17 cellular contexts compared by ENCODE assay signal in the genomic region with DNA sequence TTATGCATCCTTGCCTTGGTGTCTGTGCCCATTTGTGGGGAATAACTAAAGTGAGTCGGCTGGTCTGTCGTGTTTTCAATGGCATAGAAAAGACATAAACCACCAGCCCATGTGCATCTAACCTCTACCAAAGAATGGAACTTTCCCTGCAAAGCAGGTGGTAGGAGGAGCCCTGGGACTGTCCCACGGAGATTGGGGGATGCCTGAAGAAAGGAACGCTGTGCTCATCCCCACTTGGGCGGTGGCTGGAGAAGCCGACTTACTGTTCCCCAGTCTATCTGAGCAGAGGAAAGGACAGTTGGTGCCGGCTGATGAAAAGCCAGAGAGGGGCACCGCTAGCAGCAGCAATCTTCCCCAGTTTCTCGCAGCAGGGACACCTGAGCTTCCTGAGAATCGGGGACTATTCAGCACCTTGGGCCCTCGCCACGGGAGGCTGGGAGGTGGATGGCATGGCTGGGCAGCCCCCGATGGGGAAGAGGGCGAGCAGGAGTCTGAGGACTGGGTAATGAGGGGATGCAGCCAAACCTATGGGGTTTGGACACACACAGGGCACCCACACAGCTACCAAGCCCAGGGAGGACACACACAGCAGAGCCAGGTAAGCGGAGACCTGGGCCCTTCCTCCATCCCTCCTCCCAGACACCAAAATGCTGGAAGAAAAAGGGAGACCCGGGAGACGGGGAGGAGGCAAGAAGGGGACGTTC. TPM values are rescaled to one million over a fixed set of nuclear protein-coding genes. Genes with fewer than 3 reads are reported as not detected.
DNase-seq lines count a peak whose midpoint lies in the region; ATAC-seq, FAIRE-seq and TF ChIP-seq lines count a peak whose summit lies in the region.
"Had no signal": no experiment of that assay in that cellular context is flagged by ENCODE, and none has a peak within 500 bp of the region (broad histone marks: within the 10 kb centered on the region; RNA-seq: fewer than 3 reads in every experiment).

No MANE protein-coding gene starts in this region.

- H3K4me2 ChIP-seq in GM23338 (no peak overlapping the region), K562 (ENCODE audit: insufficient read depth, low read length) (no peak overlapping the region), mesendoderm (ENCODE audit: low read length) (no peak overlapping the region)

- ATAC-seq in GM23338 (peak; percentile 76), K562 (peak; percentile 60), left lobe of liver (no peak)
- ATAC-seq: CD8-positive, alpha-beta T cell had no signal

- no peaks in the 10 kb centered on the region for H3K9me1 ChIP-seq in K562 (ENCODE audit: control insufficient read depth, insufficient read depth, low read length)

- no peak overlapping the region for H2BK15ac ChIP-seq in mesendoderm (replicated peaks; ENCODE audit: low read depth)

- H2AFZ ChIP-seq in GM23338 (peak overlapping the region; percentile 66; the same call in 1 of the 2 replicates), K562 (ENCODE audit: low read depth, low read length) (peak overlapping the region; percentile 70; the same call in 1 of the 2 replicates)

- H3K56ac ChIP-seq in mesendoderm (ENCODE audit: low read length), result no peak overlapping the region

- 0 out of 2 replicates have a peak, but pooled peaks cover 6% of the 10 kb centered on the region for H3K9me2 ChIP-seq in GM23338 (ENCODE audit: insufficient read depth)

- H3K27ac Mint-ChIP-seq in GM23338 (no peak overlapping the region), osteocyte (ENCODE audit: unreplicated experiment) (no peak overlapping the region)
- H3K27ac Mint-ChIP-seq: CD14-positive monocyte; CD8-positive, alpha-beta T cell; IgD-negative memory B cell had no signal

- BruUV-seq in K562 (replicated peaks; lab: Mats Ljungman, UMichigan), result no TSS peak

- H3K9me3 Mint-ChIP-seq in GM23338 (peaks cover 22% of the 10 kb centered on the region), osteocyte (ENCODE audit: unreplicated experiment) (no peaks in the 10 kb centered on the region)

- H3K4me3 Mint-ChIP-seq in GM23338 (no peak overlapping the region), osteocyte (ENCODE audit: unreplicated experiment) (no peak overlapping the region)
- H3K4me3 Mint-ChIP-seq: CD8-positive, alpha-beta T cell; IgD-negative memory B cell had no signal

- H3K9ac ChIP-seq in K562 (ENCODE audit: insufficient read depth in 1 of 2, low read depth in 2 of 2, low read length in 2 of 2) (peak overlapping the region in 1 of 2 experiments; percentile 61; a peak in 1 of 4 replicates), mesendoderm (ENCODE audit: low read length) (no peak overlapping the region)

- intact Hi-C loops in K562 (cut with micrococcal nuclease), result no loop called here

- CTCF ChIA-PET in K562 (lab: Yijun Ruan, JAX; ENCODE audit: low intra/inter-chr PET ratio), result no interaction called here

- FAIRE-seq in K562 (lab: Jason Lieb, UNC), result no peak
- FAIRE-seq: A204.1, D721Med, H54 had no signal

- in situ Hi-C loops in K562 (cut with MboI), result loop anchor here (10.0 kb wide), 1 partner anchor 145 kb away; no protein-coding TSS in a partner anchor

- H3K27me3 ChIP-seq in GM23338 (ENCODE audit: insufficient read depth), result no peaks in the 10 kb centered on the region
- no peaks in the 10 kb centered on the region for H3K27me3 ChIP-seq in K562 (ENCODE audit: control insufficient read depth in 2 of 2, insufficient read depth in 2 of 2, low read length in 2 of 2)
- no peaks in the 10 kb centered on the region for H3K27me3 ChIP-seq in mesendoderm (ENCODE audit: insufficient read depth, low read length, poor library complexity)

- H2AK5ac ChIP-seq in mesendoderm (ENCODE audit: low read length), result no peak overlapping the region

- no peaks in the 10 kb centered on the region for H3K79me1 ChIP-seq in mesendoderm (ENCODE audit: low read length)

- no peak overlapping the region for H4K8ac ChIP-seq in mesendoderm (ENCODE audit: low read depth, low read length)

- H3K9me3 ChIP-seq in K562 (replicated peaks; ENCODE audit: control insufficient read depth, insufficient read depth, low read depth, low read length), result peaks cover 15% of the 10 kb centered on the region
- H3K9me3 ChIP-seq: BE2C had no signal

- 43% methylated on average over 12 of the region's 18 CpGs for WGBS in K562 (ENCODE audit: insufficient coverage, low coverage, missing lambda C conversion rate)
- no CpG with 5 or more reads among the region's 18 CpGs for WGBS in mesendoderm (ENCODE audit: extremely low coverage, insufficient coverage, low lambda C conversion rate)

- H3K23ac ChIP-seq in mesendoderm (ENCODE audit: low read length), result no peak overlapping the region

- H2BK120ac ChIP-seq in mesendoderm (ENCODE audit: low read depth, low read length), result no peak overlapping the region

- no peak for TF ChIP-seq CTCF in GM23338 (conservative IDR thresholded peaks at IDR 0.05; ENCODE audit: low read depth in 2 of 2)
- no peak for TF ChIP-seq CTCF in K562 (IDR thresholded peaks at IDR 0.05 in 2 of 3, conservative IDR thresholded peaks at IDR 0.05 in 1 of 3; ENCODE audit: insufficient read depth in 2 of 3, low read depth in 1 of 3, low read length in 3 of 3)
- no peak for TF ChIP-seq CTCF in osteocyte (IDR thresholded peaks at IDR 0.05)

- H4K20me1 ChIP-seq in GM23338 (replicated peaks; ENCODE audit: insufficient read depth) (no peaks in the 10 kb centered on the region), K562 (replicated peaks; ENCODE audit: control insufficient read depth, insufficient read depth, low read length) (no peaks in the 10 kb centered on the region)

- H3K4me1 Mint-ChIP-seq in GM23338 (peaks cover 8% of the 10 kb centered on the region; the same call in 2 of the 3 replicates), osteocyte (ENCODE audit: unreplicated experiment) (no peaks in the 10 kb centered on the region)
- H3K4me1 Mint-ChIP-seq: CD14-positive monocyte had no signal

- H3F3A ChIP-seq in GM23338 (replicated peaks; ENCODE audit: low read depth), result no peaks in the 10 kb centered on the region

- DNase-seq in GM23338 (ENCODE audit: low spot score), result peak; percentile 11
- DNase-seq in K562 (ENCODE audit: extremely low read depth in 1 of 4, low spot score in 3 of 4), result no peak
- DNase-seq in osteocyte (ENCODE audit: extremely low spot score, unreplicated experiment), result peak; percentile 78
- no peak for DNase-seq in left lobe of liver (ENCODE audit: low spot score)
- DNase-seq in mesendoderm, result no peak
- no peak for DNase-seq in NCI-H2171 treated with DMSO at 0.1 percent for 48 hours (lab: John Stamatoyannopoulos, UW)
- DNase-seq in medulla oblongata (ENCODE audit: extremely low spot score), result no peak
- DNase-seq: BE2C; CD8-positive, alpha-beta T cell; COR-L47; DND-41; GDM1 had no signal

- POLR2A ChIA-PET in K562 (lab: Yijun Ruan, JAX), result no interaction called here

- H3K27me3 Mint-ChIP-seq in GM23338 (ENCODE audit: insufficient read depth, low read depth, poor library complexity), result peaks cover 6% of the 10 kb centered on the region
- peaks cover 24% of the 10 kb centered on the region for H3K27me3 Mint-ChIP-seq in osteocyte (ENCODE audit: unreplicated experiment)
- H3K27me3 Mint-ChIP-seq: IgD-negative memory B cell had no signal

- TF ChIP-seq RAD21 in K562 (CRISPR knock-in tag; conservative IDR thresholded peaks at IDR 0.05 in 1 of 2, IDR thresholded peaks at IDR 0.05 in 1 of 2), result no peak

- no peak overlapping the region for H3K4ac ChIP-seq in mesendoderm (ENCODE audit: low read depth, low read length)

- H4K5ac ChIP-seq in mesendoderm (ENCODE audit: low read length), result no peak overlapping the region

- H3K4me3 ChIP-seq in GM23338 (no peak overlapping the region), K562 (no peak overlapping the region), mesendoderm (ENCODE audit: low read length) (no peak overlapping the region)

- no peaks in the 10 kb centered on the region for H3K36me3 Mint-ChIP-seq in GM23338 (ENCODE audit: low read depth)
- no peaks in the 10 kb centered on the region for H3K36me3 Mint-ChIP-seq in osteocyte (ENCODE audit: unreplicated experiment)
- H3K36me3 Mint-ChIP-seq: CD14-positive monocyte; CD8-positive, alpha-beta T cell; IgD-negative memory B cell had no signal

- no peak overlapping the region for H3K18ac ChIP-seq in mesendoderm (ENCODE audit: low read length)

- H3K4me1 ChIP-seq in GM23338 (ENCODE audit: insufficient read depth) (no peaks in the 10 kb centered on the region), K562 (replicated peaks in 1 of 2; ENCODE audit: control insufficient read depth in 2 of 2, insufficient read depth in 2 of 2, low read length in 2 of 2) (peaks cover 7 to 10% of the 10 kb centered on the region in 2 experiments), mesendoderm (ENCODE audit: control insufficient read depth, low read depth, low read length) (no peaks in the 10 kb centered on the region)
- H3K4me1 ChIP-seq: BE2C had no signal

- no peak for TF ChIP-seq POLR2A in K562 (conservative IDR thresholded peaks at IDR 0.05)

- H2BK5ac ChIP-seq in mesendoderm (ENCODE audit: low read length), result no peak overlapping the region

- no peak for TF ChIP-seq EP300 in K562 (IDR thresholded peaks at IDR 0.05; ENCODE audit: low read length)

- H3K79me2 ChIP-seq in GM23338 (replicated peaks; ENCODE audit: insufficient read depth) (no peaks in the 10 kb centered on the region), K562 (ENCODE audit: control insufficient read depth, insufficient read depth, low read length) (no peaks in the 10 kb centered on the region), mesendoderm (ENCODE audit: control insufficient read depth, insufficient read depth, low read length) (no peaks in the 10 kb centered on the region)

- H3K27ac ChIP-seq in GM23338 (ENCODE audit: low read depth), result no peak overlapping the region
- no peak overlapping the region for H3K27ac ChIP-seq in K562 (ENCODE audit: extremely low read depth, low read depth, low read length)
- no peak overlapping the region for H3K27ac ChIP-seq in mesendoderm (ENCODE audit: low read depth, low read length)

- H3K36me3 ChIP-seq in GM23338 (ENCODE audit: insufficient read depth), result no peaks in the 10 kb centered on the region
- no peaks in the 10 kb centered on the region for H3K36me3 ChIP-seq in K562 (ENCODE audit: control insufficient read depth, insufficient read depth, low read length)
- H3K36me3 ChIP-seq in mesendoderm (ENCODE audit: control insufficient read depth, insufficient read depth, low read length), result no peaks in the 10 kb centered on the region
- H3K36me3 ChIP-seq: BE2C had no signal

RNA-seq across cellular contexts. Expression of gene AGAP1, which starts 53.7 kb away (rescaled TPM):
- total RNA-seq in GM23338 (2014; rRNA removed; shearing (Covaris generic)), result 25.1 and 27.9 TPM in 2 replicates
- polyA plus RNA-seq in GM23338 (2016; fragmentation: Nextera tagmentation; extraction: Ambion mirVana), result 13.3 and 16.4 TPM in 2 replicates
- total RNA-seq in K562 (2011; cell fraction: chromatin; rRNA removed; ENCODE audit: low replicate concordance), result 125 and 169 TPM in 2 replicates
- total RNA-seq in K562 (2011; cell fraction: nucleolus; rRNA removed), result 46.2 and 47.6 TPM in 2 replicates
- total RNA-seq in K562 (2011; cell fraction: nucleoplasm; rRNA removed), result 57.1 and 63.9 TPM in 2 replicates
- 10.0 TPM in 2 replicates for total RNA-seq in K562 (2014; rRNA removed)
- total RNA-seq in K562 (2014; rRNA removed; fragmentation: Illumina TruSeq; extraction: Trizol), result 8.8 and 10.6 TPM in 2 replicates
- 10.2 and 10.9 TPM in 2 replicates for total RNA-seq in K562 (2015; rRNA removed; fragmentation: Illumina TruSeq; extraction: Trizol)
- total RNA-seq in K562 (2021), result 21.4 and 24.0 TPM in 2 replicates
- polyA plus RNA-seq in K562 (2011; rRNA removed), result 11.3 and 13.4 TPM in 2 replicates
- 7.9 and 11.5 TPM in 2 replicates for polyA plus RNA-seq in K562 (2011; cell fraction: cytosol; rRNA removed)
- 22.3 and 28.6 TPM in 2 replicates for polyA plus RNA-seq in K562 (2011; cell fraction: nucleus; rRNA removed)
- 13.7 and 15.5 TPM in 2 replicates for polyA plus RNA-seq in K562 (2012)
- polyA plus RNA-seq in K562 (2014; fragmentation: Illumina TruSeq; extraction: Trizol), result 10.9 and 14.6 TPM in 2 replicates
- polyA plus RNA-seq in K562 (2014; fragmentation: Nextera tagmentation; extraction: Ambion mirVana), result 1 to 10 TPM; 1.3 to 2.3 TPM
- 6.8 and 8.0 TPM in 2 replicates for polyA plus RNA-seq in K562 (2014; rRNA removed)
- polyA minus RNA-seq in K562 (2011; rRNA and poly(A)+ RNA removed), result 40.2 and 43.6 TPM in 2 replicates
- polyA minus RNA-seq in K562 (2011; cell fraction: cytosol; rRNA and poly(A)+ RNA removed), result 13.1 and 20.3 TPM in 2 replicates
- polyA minus RNA-seq in K562 (2011; cell fraction: nucleus; rRNA and poly(A)+ RNA removed), result 33.5 and 55.2 TPM in 2 replicates
- 40.5 and 43.8 TPM in 2 replicates for total RNA-seq in osteocyte
- 10.5 TPM for total RNA-seq in left lobe of liver
- 17.4 TPM for polyA plus RNA-seq in mesendoderm (2013, experiment 1 of 2)
- polyA plus RNA-seq in mesendoderm (2013, experiment 2 of 2), result 16.8 TPM
- polyA plus RNA-seq: CD14-positive monocyte, IgD-negative memory B cell had no signal

Comparison
In these comparisons a context has a peak if more than half of its experiments do, and no peak if none do; other contexts are left out.
1. DNase-seq: peak in GM23338 (single experiment) and osteocyte (single experiment); none in K562 (0 of 4), left lobe of liver (single experiment), mesendoderm (single experiment), NCI-H2171 treated with DMSO at 0.1 percent for 48 hours (single experiment) and medulla oblongata (single experiment).